ENCODE assay signal across 19 cellular contexts in genomic region chr2:85942346-85942957, GRCh38. TPM values are rescaled to one million over a fixed set of nuclear protein-coding genes. Genes with fewer than 3 reads are reported as not detected.
A peak's percentile ranks its signal among the peaks of the same experiment; 100 is the strongest.
DNase-seq lines count a peak whose midpoint lies in the region; ATAC-seq, FAIRE-seq and TF ChIP-seq lines count a peak whose summit lies in the region.
"Had no signal": no experiment of that assay in that cellular context is flagged by ENCODE, and none has a peak within 500 bp of the region (broad histone marks: within the 10 kb centered on the region; RNA-seq: fewer than 3 reads in every experiment).

No MANE protein-coding gene starts in this region.

- no peaks in the 10 kb centered on the region for H3K79me2 ChIP-seq in K562 (ENCODE audit: control insufficient read depth, insufficient read depth, low read length)

- no peaks in the 10 kb centered on the region for H3K36me3 ChIP-seq in K562 (ENCODE audit: control insufficient read depth, insufficient read depth, low read length)
- H3K36me3 ChIP-seq: HAP-1 had no signal

- POLR2A ChIA-PET in K562 (lab: Yijun Ruan, JAX) = no interaction called here

- no peak for TF ChIP-seq EP300 in K562 (IDR thresholded peaks at IDR 0.05; ENCODE audit: low read length)

- no peak for ATAC-seq in K562
- ATAC-seq in left lobe of liver = peak; percentile 40
- ATAC-seq in GM19455 (IDR thresholded peaks at IDR 0.05; ENCODE audit: unreplicated experiment) = no peak
- ATAC-seq in GM21576 (IDR thresholded peaks at IDR 0.05; ENCODE audit: unreplicated experiment) = no peak

- no TSS peak for BruUV-seq in K562 (replicated peaks; lab: Mats Ljungman, UMichigan)

- no peak overlapping the region for H3K9ac ChIP-seq in K562 (ENCODE audit: insufficient read depth in 1 of 2, low read depth in 2 of 2, low read length in 2 of 2)

- WGBS in K562 (ENCODE audit: insufficient coverage, low coverage, missing lambda C conversion rate) = 55% methylated on average over 1 of the region's 1 CpG

- peaks cover 7% of the 10 kb centered on the region for H3K9me3 ChIP-seq in K562 (replicated peaks; ENCODE audit: control insufficient read depth, insufficient read depth, low read depth, low read length)

- H3K4me3 ChIP-seq in K562 = no peak overlapping the region
- H3K4me3 ChIP-seq: HAP-1 had no signal

- no peak for TF ChIP-seq CTCF in K562 (IDR thresholded peaks at IDR 0.05 in 2 of 3, conservative IDR thresholded peaks at IDR 0.05 in 1 of 3; ENCODE audit: insufficient read depth in 2 of 3, low read depth in 1 of 3, low read length in 3 of 3)

- no peak for FAIRE-seq in K562 (lab: Jason Lieb, UNC)
- FAIRE-seq: GM12891, GM18507, H54 had no signal

- H3K27me3 ChIP-seq in K562 (ENCODE audit: control insufficient read depth in 2 of 2, insufficient read depth in 2 of 2, low read length in 2 of 2) = no peaks in the 10 kb centered on the region

- no peak for TF ChIP-seq RAD21 in K562 (CRISPR knock-in tag; conservative IDR thresholded peaks at IDR 0.05 in 1 of 2, IDR thresholded peaks at IDR 0.05 in 1 of 2)

- H3K4me1 ChIP-seq in K562 (replicated peaks in 1 of 2; ENCODE audit: control insufficient read depth in 2 of 2, insufficient read depth in 2 of 2, low read length in 2 of 2) = no peaks in the 10 kb centered on the region
- H3K4me1 ChIP-seq: Caco-2, HAP-1 had no signal

- no peaks in the 10 kb centered on the region for H4K20me1 ChIP-seq in K562 (replicated peaks; ENCODE audit: control insufficient read depth, insufficient read depth, low read length)

- in situ Hi-C loops in K562 (cut with MboI) = no loop called here

- H2AFZ ChIP-seq in K562 (ENCODE audit: low read depth, low read length) = no peak overlapping the region

- intact Hi-C loops in K562 (cut with micrococcal nuclease) = no loop called here

- no peaks in the 10 kb centered on the region for H3K9me1 ChIP-seq in K562 (ENCODE audit: control insufficient read depth, insufficient read depth, low read length)

- CTCF ChIA-PET in K562 (lab: Yijun Ruan, JAX; ENCODE audit: low intra/inter-chr PET ratio) = no interaction called here

- H3K27ac ChIP-seq in K562 (ENCODE audit: extremely low read depth, low read depth, low read length) = no peak overlapping the region

- H3K4me2 ChIP-seq in K562 (ENCODE audit: insufficient read depth, low read length) = no peak overlapping the region

- no peak for TF ChIP-seq POLR2A in K562 (conservative IDR thresholded peaks at IDR 0.05)

- peak; percentile 27 for DNase-seq in DMS53 (lab: John Stamatoyannopoulos, UW)
- no peak for DNase-seq in DMS53 treated with DMSO at 0.1 percent for 48 hours (lab: John Stamatoyannopoulos, UW; ENCODE audit: unreplicated experiment)
- DNase-seq in K562 (ENCODE audit: extremely low read depth in 1 of 4, low spot score in 3 of 4) = no peak
- DNase-seq in left lobe of liver (ENCODE audit: low spot score) = no peak
- no peak for DNase-seq in ecto neural progenitor cell (ENCODE audit: low spot score)
- DNase-seq: 8988T; C1 segment of cervical spinal cord; Caco-2; CD4-positive, alpha-beta memory T cell; DMS79; EL; GDM1; GOT3 had no signal

TF ChIP-seq in K562, 482 proteins besides CTCF, POLR2A, EP300 and RAD21 (continues in another document):
- TF ChIP-seq TRIM28 (IDR thresholded peaks at IDR 0.05) (peak; percentile 91), ERF (CRISPR knock-in tag; IDR thresholded peaks at IDR 0.05) (no peak), CBX5 (IDR thresholded peaks at IDR 0.05; ENCODE audit: borderline replicate concordance, low read depth) (peak; percentile 89), RBBP5 (IDR thresholded peaks at IDR 0.05; ENCODE audit: borderline replicate concordance, insufficient read depth, low read length, poor library complexity, severe bottlenecking) (no peak), HNRNPH1 (optimal IDR thresholded peaks at IDR 0.05; ENCODE audit: low read depth, low read length) (no peak), MTA2 (IDR thresholded peaks at IDR 0.05; ENCODE audit: low read depth) (no peak), ZHX1 (conservative IDR thresholded peaks at IDR 0.05; ENCODE audit: low read length) (no peak), LARP7 (IDR thresholded peaks at IDR 0.05) (no peak), ZNF79 (CRISPR knock-in tag; IDR thresholded peaks at IDR 0.05; ENCODE audit: low read depth) (no peak), ZNF280A (IDR thresholded peaks at IDR 0.05; ENCODE audit: low read depth, partially characterized antibody) (peak; percentile 91), KLF16 (IDR thresholded peaks at IDR 0.05) (no peak), CEBPZ (IDR thresholded peaks at IDR 0.05; ENCODE audit: borderline replicate concordance, low read depth, low read length) (0 out of 2 replicates have a peak, but pooled peaks have one; percentile 13), ZFP36 (IDR thresholded peaks at IDR 0.05; ENCODE audit: low read depth, low read length, partially characterized antibody) (peak; percentile 75)

RNA-seq across cellular contexts. Expression of gene ST3GAL5, which starts 53.7 kb away (rescaled TPM):
- total RNA-seq in K562 (2011; cell fraction: chromatin; rRNA removed; ENCODE audit: low replicate concordance) = 39.5 and 67.1 TPM in 2 replicates
- 22.7 and 28.6 TPM in 2 replicates for total RNA-seq in K562 (2011; cell fraction: nucleolus; rRNA removed)
- 36.4 and 54.3 TPM in 2 replicates for total RNA-seq in K562 (2011; cell fraction: nucleoplasm; rRNA removed)
- total RNA-seq in K562 (2014; rRNA removed) (4.1 and 6.3 TPM in 2 replicates), K562 (2014; rRNA removed; fragmentation: Illumina TruSeq; extraction: Trizol) (4.4 and 4.9 TPM in 2 replicates), K562 (2015; rRNA removed; fragmentation: Illumina TruSeq; extraction: Trizol) (2.9 and 3.6 TPM in 2 replicates), K562 (2021) (4.0 and 4.2 TPM in 2 replicates), left lobe of liver (12.8 TPM)
- polyA plus RNA-seq in K562 (2011; rRNA removed) (7.9 and 10.0 TPM in 2 replicates), K562 (2014; fragmentation: Illumina TruSeq; extraction: Trizol) (3.5 and 4.1 TPM in 2 replicates), K562 (2014; fragmentation: Nextera tagmentation; extraction: Ambion mirVana) (1 to 10 TPM; 1.6 to 1.8 TPM), K562 (2014; rRNA removed) (3.1 and 4.4 TPM in 2 replicates)
- 2.8 and 4.2 TPM in 2 replicates for polyA plus RNA-seq in K562 (2011; cell fraction: cytosol; rRNA removed)
- 7.7 and 8.6 TPM in 2 replicates for polyA plus RNA-seq in K562 (2011; cell fraction: nucleus; rRNA removed)
- 2.7 and 8.7 TPM in 2 replicates for polyA plus RNA-seq in K562 (2012)
- 11.3 and 14.3 TPM in 2 replicates for polyA minus RNA-seq in K562 (2011; rRNA and poly(A)+ RNA removed)
- polyA minus RNA-seq in K562 (2011; cell fraction: cytosol; rRNA and poly(A)+ RNA removed) = 2.3 and 3.1 TPM in 2 replicates
- polyA minus RNA-seq in K562 (2011; cell fraction: nucleus; rRNA and poly(A)+ RNA removed) = 6.5 and 12.1 TPM in 2 replicates
